In the genomic region with DNA sequence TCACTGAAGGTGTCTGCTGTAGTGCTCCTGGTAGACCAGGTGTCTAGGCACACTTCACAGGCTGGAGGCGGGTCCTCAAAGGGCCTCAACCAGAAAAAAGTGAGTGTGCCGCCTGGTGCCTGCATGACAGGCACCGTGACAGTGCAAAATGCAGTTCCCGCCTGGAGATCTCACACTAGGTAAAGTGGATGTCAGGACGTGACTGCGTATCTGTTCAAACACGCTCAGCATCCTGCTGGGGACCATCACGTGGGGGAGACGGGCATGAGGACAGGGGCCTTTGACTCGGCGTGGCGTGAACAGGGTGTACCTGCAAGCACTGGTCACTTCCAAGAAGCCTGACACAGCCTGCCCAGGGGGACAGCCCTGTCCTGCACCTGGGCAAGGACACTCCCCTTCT, we compare ENCODE assay signal across 16 cellular contexts. TPM values are rescaled to one million over a fixed set of nuclear protein-coding genes. Genes with fewer than 3 reads are reported as not detected.
A peak's percentile ranks its signal among the peaks of the same experiment; 100 is the strongest.
DNase-seq lines count a peak whose midpoint lies in the region; ATAC-seq, FAIRE-seq and TF ChIP-seq lines count a peak whose summit lies in the region.
"Had no signal": no experiment of that assay in that cellular context is flagged by ENCODE, and none has a peak within 500 bp of the region (broad histone marks: within the 10 kb centered on the region; RNA-seq: fewer than 3 reads in every experiment).

No MANE protein-coding gene starts in this region.

- WGBS in H9 (ENCODE audit: extremely low coverage, insufficient read length, low lambda C conversion rate): no CpG with 5 or more reads among the region's 12 CpGs
- 1% methylated on average over 11 of the region's 12 CpGs for WGBS in K562 (ENCODE audit: insufficient coverage, low coverage, missing lambda C conversion rate)
- WGBS in neuronal stem cell (ENCODE audit: extremely low coverage in 2 of 2, insufficient read length in 2 of 2, insufficient replicate concordance in 1 of 2), 2 donors: no CpG with 5 or more reads among the region's 12 CpGs

- intact Hi-C loops in K562 (cut with micrococcal nuclease): no loop called here

- no peaks in the 10 kb centered on the region for H3K79me2 ChIP-seq in H9 (ENCODE audit: insufficient read depth, low read length)
- no peaks in the 10 kb centered on the region for H3K79me2 ChIP-seq in K562 (ENCODE audit: control insufficient read depth, insufficient read depth, low read length)

- H3T11ph ChIP-seq in H9 (ENCODE audit: low read length): no peak overlapping the region

- H3K4me3 Mint-ChIP-seq in H9: no peak overlapping the region
- H3K4me3 Mint-ChIP-seq: CD4-positive, alpha-beta memory T cell had no signal

- H4K5ac ChIP-seq in H9 (ENCODE audit: insufficient read length, low read depth, low read length): no peak overlapping the region

- TF ChIP-seq CTCF in H9 (conservative IDR thresholded peaks at IDR 0.05) (no peak), K562 (IDR thresholded peaks at IDR 0.05 in 2 of 3, conservative IDR thresholded peaks at IDR 0.05 in 1 of 3; ENCODE audit: insufficient read depth in 2 of 3, low read depth in 1 of 3, low read length in 3 of 3) (no peak)

- H3K9me3 ChIP-seq in H9 (ENCODE audit: control insufficient read depth, low read depth, low read length) (no peaks in the 10 kb centered on the region), K562 (replicated peaks; ENCODE audit: control insufficient read depth, insufficient read depth, low read depth, low read length) (no peaks in the 10 kb centered on the region), neuronal stem cell (replicated peaks in 1 of 2; ENCODE audit: control insufficient read depth in 2 of 2, insufficient read depth in 1 of 2, low read depth in 1 of 2, low read length in 2 of 2) (no peaks in the 10 kb centered on the region)
- H3K9me3 ChIP-seq: HAP-1 had no signal

- H3K9ac ChIP-seq in H9 (ENCODE audit: extremely low read depth, insufficient read length, low read length) (no peak overlapping the region), K562 (ENCODE audit: insufficient read depth in 1 of 2, low read depth in 2 of 2, low read length in 2 of 2) (no peak overlapping the region), neuronal stem cell (ENCODE audit: low read depth, low read length, poor library complexity) (no peak overlapping the region)

- peaks cover under 1% of the 10 kb centered on the region; the same call in 1 of the 2 replicates for H3K27me3 ChIP-seq in H7 (ENCODE audit: control insufficient read depth, insufficient read depth, low read length)
- H3K27me3 ChIP-seq in H9 (ENCODE audit: insufficient read depth, low read length): no peaks in the 10 kb centered on the region
- H3K27me3 ChIP-seq in K562 (ENCODE audit: control insufficient read depth in 2 of 2, insufficient read depth in 2 of 2, low read length in 2 of 2): peaks cover 66 to 94% of the 10 kb centered on the region in 2 experiments
- peaks cover 0 to 77% (median 0%) of the 10 kb centered on the region in 3 experiments for H3K27me3 ChIP-seq in neuronal stem cell (ENCODE audit: control insufficient read depth in 3 of 3, insufficient read depth in 3 of 3, low read depth in 1 of 3, low read length in 3 of 3)

- no peak overlapping the region for H2AFZ ChIP-seq in H9 (ENCODE audit: low read length)
- no peak overlapping the region; the same call in 1 of the 2 replicates for H2AFZ ChIP-seq in K562 (ENCODE audit: low read depth, low read length)
- H2AFZ ChIP-seq in neuronal stem cell (ENCODE audit: low read length): no peak overlapping the region

- H3K9me3 Mint-ChIP-seq in H9: no peaks in the 10 kb centered on the region
- H3K9me3 Mint-ChIP-seq: CD4-positive, alpha-beta memory T cell had no signal

- H3K18ac ChIP-seq in H9 (ENCODE audit: insufficient read length, low read depth, low read length) (no peak overlapping the region), neuronal stem cell (ENCODE audit: low read length) (peak overlapping the region; percentile 62)

- H3K14ac ChIP-seq in H9 (ENCODE audit: insufficient read depth, low read length): 0 out of 2 replicates have a peak overlapping the region, but pooled peaks have one; percentile 16
- peak overlapping the region; percentile 33 for H3K14ac ChIP-seq in neuronal stem cell (ENCODE audit: low read length)

- TF ChIP-seq POLR2A in K562 (conservative IDR thresholded peaks at IDR 0.05): no peak

- H4K91ac ChIP-seq in H9 (ENCODE audit: insufficient read length, low read depth, low read length): no peak overlapping the region
- no peak overlapping the region for H4K91ac ChIP-seq in neuronal stem cell (ENCODE audit: low read depth, low read length, poor library complexity)

- no TSS peak for BruUV-seq in K562 (replicated peaks; lab: Mats Ljungman, UMichigan)

- H2AK5ac ChIP-seq in H9 (ENCODE audit: insufficient read length, low read length) (no peak overlapping the region), neuronal stem cell (ENCODE audit: low read depth, low read length) (peak overlapping the region; percentile 37)

- H2BK5ac ChIP-seq in H9 (ENCODE audit: insufficient read length, low read length) (no peak overlapping the region), neuronal stem cell (ENCODE audit: low read length) (no peak overlapping the region)

- H4K20me1 ChIP-seq in H9 (ENCODE audit: control insufficient read depth, insufficient read depth, insufficient read length): no peaks in the 10 kb centered on the region
- no peaks in the 10 kb centered on the region; the same call in 1 of the 2 replicates for H4K20me1 ChIP-seq in K562 (replicated peaks; ENCODE audit: control insufficient read depth, insufficient read depth, low read length)

- DNase-seq in H7 (peak; percentile 40), H9 (no peak), K562 (ENCODE audit: extremely low read depth in 1 of 4, low spot score in 3 of 4) (peak; percentile 33 to 44 (median 35)), neuronal stem cell (ENCODE audit: low spot score) (no peak), NAMALWA (ENCODE audit: low spot score) (no peak), ureter (ENCODE audit: low spot score) (no peak), GDM1 (lab: John Stamatoyannopoulos, UW) (no peak)
- DNase-seq: C1 segment of cervical spinal cord; Calu3; CD4-positive, alpha-beta memory T cell; COR-L47; DMS53; DMS79 treated with DMSO at 0.1 percent for 48 hours; GOT3 had no signal

- peaks cover 31% of the 10 kb centered on the region for H3K27me3 Mint-ChIP-seq in H9 (ENCODE audit: low read depth)

- H3K23ac ChIP-seq in H9 (ENCODE audit: insufficient read length, low read depth, low read length) (no peak overlapping the region), neuronal stem cell (ENCODE audit: low read depth, low read length, poor library complexity) (peak overlapping the region; percentile 35)

- H3K9me1 ChIP-seq in K562 (ENCODE audit: control insufficient read depth, insufficient read depth, low read length): peaks cover 6% of the 10 kb centered on the region

- no peak overlapping the region for H3K4me3 ChIP-seq in H7 (ENCODE audit: insufficient read depth, low read depth, low read length)
- H3K4me3 ChIP-seq in K562: no peak overlapping the region
- no peak overlapping the region for H3K4me3 ChIP-seq in neuronal stem cell (ENCODE audit: low read length in 2 of 2)
- H3K4me3 ChIP-seq: HAP-1 had no signal

- POLR2A ChIA-PET in K562 (lab: Yijun Ruan, JAX): no interaction called here

- no peak overlapping the region for H4K8ac ChIP-seq in H9 (replicated peaks; ENCODE audit: insufficient read length, low read depth, low read length)
- H4K8ac ChIP-seq in neuronal stem cell (ENCODE audit: low read depth, low read length): no peak overlapping the region

- H3K36me3 ChIP-seq in H7 (replicated peaks; ENCODE audit: control insufficient read depth, insufficient read depth, low read length) (no peaks in the 10 kb centered on the region), K562 (ENCODE audit: control insufficient read depth, insufficient read depth, low read length) (no peaks in the 10 kb centered on the region), neuronal stem cell (replicated peaks in 1 of 2; ENCODE audit: control insufficient read depth in 2 of 2, insufficient read depth in 2 of 2, low read length in 2 of 2) (no peaks in the 10 kb centered on the region)
- H3K36me3 ChIP-seq: HAP-1 had no signal

- H2BK15ac ChIP-seq in H9 (ENCODE audit: low read depth, low read length) (no peak overlapping the region), neuronal stem cell (ENCODE audit: low read length) (peak overlapping the region; percentile 39)

- H2BK12ac ChIP-seq in H9 (ENCODE audit: insufficient read length, low read depth, low read length): no peak overlapping the region
- H2BK12ac ChIP-seq in neuronal stem cell (ENCODE audit: low read length): no peak overlapping the region

- H3K36me3 Mint-ChIP-seq in H9 (ENCODE audit: insufficient read depth in 1 of 3, low read depth in 3 of 3): no peaks in the 10 kb centered on the region
- H3K36me3 Mint-ChIP-seq: CD4-positive, alpha-beta memory T cell had no signal

- TF ChIP-seq EP300 in K562 (IDR thresholded peaks at IDR 0.05; ENCODE audit: low read length): no peak

- H3K4me2 ChIP-seq in H9 (ENCODE audit: insufficient read depth, insufficient read length, low read length) (no peak overlapping the region), K562 (ENCODE audit: insufficient read depth, low read length) (no peak overlapping the region), neuronal stem cell (ENCODE audit: insufficient read depth, low read length, poor library complexity, severe bottlenecking) (no peak overlapping the region)

- H3K27ac Mint-ChIP-seq in H9: no peak overlapping the region
- H3K27ac Mint-ChIP-seq: CD4-positive, alpha-beta memory T cell had no signal

- no peak overlapping the region for H3K56ac ChIP-seq in H9 (ENCODE audit: insufficient read length, low read depth, low read length)

- no peak for TF ChIP-seq RAD21 in K562 (CRISPR knock-in tag; conservative IDR thresholded peaks at IDR 0.05 in 1 of 2, IDR thresholded peaks at IDR 0.05 in 1 of 2)

- in situ Hi-C loops in K562 (cut with MboI): no loop called here

- no peaks in the 10 kb centered on the region for H3K79me1 ChIP-seq in H9 (ENCODE audit: insufficient read depth, low read depth, low read length, poor library complexity, severe bottlenecking)
- no peaks in the 10 kb centered on the region for H3K79me1 ChIP-seq in neuronal stem cell (ENCODE audit: low read depth, low read length)

- H3K4me1 ChIP-seq in H9 (ENCODE audit: insufficient read depth, low read length): peaks cover 15% of the 10 kb centered on the region
- peaks cover 0 to 6% of the 10 kb centered on the region in 2 experiments; a peak in 2 of 5 replicates for H3K4me1 ChIP-seq in K562 (replicated peaks in 1 of 2; ENCODE audit: control insufficient read depth in 2 of 2, insufficient read depth in 2 of 2, low read length in 2 of 2)
- H3K4me1 ChIP-seq in neuronal stem cell (ENCODE audit: control insufficient read depth in 2 of 2, insufficient read depth in 1 of 2, low read depth in 1 of 2, low read length in 2 of 2): peaks cover 0 to 3% of the 10 kb centered on the region in 2 donors
- H3K4me1 ChIP-seq: HAP-1 had no signal

- peak; percentile 48 for FAIRE-seq in K562 (lab: Jason Lieb, UNC)
- FAIRE-seq: GM12892 had no signal

- H2BK120ac ChIP-seq in H9 (ENCODE audit: low read depth, low read length, poor library complexity, severe bottlenecking): no peak overlapping the region
- no peak overlapping the region for H2BK120ac ChIP-seq in neuronal stem cell (ENCODE audit: low read depth, low read length)

- no peaks in the 10 kb centered on the region for H3K23me2 ChIP-seq in H9 (ENCODE audit: insufficient read length, low read depth, low read length, poor library complexity, severe bottlenecking)

- H3K27ac ChIP-seq in H9 (ENCODE audit: insufficient read length, low read depth, low read length) (no peak overlapping the region), K562 (ENCODE audit: extremely low read depth, low read depth, low read length) (no peak overlapping the region), neuronal stem cell (replicated peaks; ENCODE audit: low read length) (no peak overlapping the region)

- CTCF ChIA-PET in K562 (lab: Yijun Ruan, JAX; ENCODE audit: low intra/inter-chr PET ratio): no interaction called here

- H2BK20ac ChIP-seq in H9 (ENCODE audit: low read depth, low read length, poor library complexity, severe bottlenecking): no peak overlapping the region

- H3K4ac ChIP-seq in H9 (ENCODE audit: low read depth, low read length) (no peak overlapping the region), neuronal stem cell (ENCODE audit: low read length) (no peak overlapping the region)

- peaks cover 38 to 62% of the 10 kb centered on the region in 2 experiments for H3K4me1 Mint-ChIP-seq in H9

- peak; percentile 82 for ATAC-seq in K562

RNA-seq across cellular contexts. Expression of a gene that starts 32.3 kb away (rescaled TPM):
- 1.2 and 2.3 TPM in 2 replicates for total RNA-seq in H7 (2014; rRNA removed; shearing (Covaris generic))
- 0.52 and 0.66 TPM in 2 replicates for total RNA-seq in H9 (2021)
- total RNA-seq in K562 (2011; cell fraction: chromatin; rRNA removed; ENCODE audit: low replicate concordance): 0.65 TPM in 1 of 2 replicates, not detected in the other
- 0.13 and 0.67 TPM in 2 replicates for total RNA-seq in K562 (2011; cell fraction: nucleolus; rRNA removed)
- total RNA-seq in K562 (2011; cell fraction: nucleoplasm; rRNA removed): 0.07 and 2.3 TPM in 2 replicates
- total RNA-seq in K562 (2014; rRNA removed): not detected in 2 replicates
- not detected in 2 replicates for total RNA-seq in K562 (2014; rRNA removed; fragmentation: Illumina TruSeq; extraction: Trizol)
- total RNA-seq in K562 (2015; rRNA removed; fragmentation: Illumina TruSeq; extraction: Trizol): not detected in 2 replicates
- total RNA-seq in K562 (2021): 0.09 and 0.42 TPM in 2 replicates
- 0.11 TPM in 1 of 2 replicates, not detected in the other for polyA plus RNA-seq in K562 (2011; rRNA removed)
- polyA plus RNA-seq in K562 (2011; cell fraction: cytosol; rRNA removed): 0.19 and 2.2 TPM in 2 replicates
- polyA plus RNA-seq in K562 (2011; cell fraction: nucleus; rRNA removed): 0.03 and 0.30 TPM in 2 replicates
- polyA plus RNA-seq in K562 (2012): 0.11 and 0.25 TPM in 2 replicates
- polyA plus RNA-seq in K562 (2014; fragmentation: Illumina TruSeq; extraction: Trizol): not detected in 2 replicates
- not detected for polyA plus RNA-seq in K562 (2014; fragmentation: Nextera tagmentation; extraction: Ambion mirVana)
- 0.01 TPM in 1 of 2 replicates, not detected in the other for polyA plus RNA-seq in K562 (2014; rRNA removed)
- polyA minus RNA-seq in K562 (2011; rRNA and poly(A)+ RNA removed): not detected in 2 replicates
- polyA minus RNA-seq in K562 (2011; cell fraction: cytosol; rRNA and poly(A)+ RNA removed): not detected in 2 replicates
- 0.40 TPM in 1 of 2 replicates, not detected in the other for polyA minus RNA-seq in K562 (2011; cell fraction: nucleus; rRNA and poly(A)+ RNA removed)
- 1.6 TPM for polyA plus RNA-seq in neuronal stem cell (2013, experiment 1 of 2)
- 2.1 TPM for polyA plus RNA-seq in neuronal stem cell (2013, experiment 2 of 2)
- 2.2 TPM for total RNA-seq in ureter
- total RNA-seq: Calu3 had no signal

RNA-seq across cellular contexts. Expression of a gene that starts 49.9 kb away (rescaled TPM):
- 22.3 and 40.3 TPM in 2 replicates for total RNA-seq in H7 (2014; rRNA removed; shearing (Covaris generic))
- total RNA-seq in H9 (2021) (33.5 and 34.8 TPM in 2 replicates), K562 (2014; rRNA removed) (27.2 and 35.8 TPM in 2 replicates), K562 (2014; rRNA removed; fragmentation: Illumina TruSeq; extraction: Trizol) (24.0 and 25.2 TPM in 2 replicates), K562 (2015; rRNA removed; fragmentation: Illumina TruSeq; extraction: Trizol) (28.9 and 29.7 TPM in 2 replicates), K562 (2021) (36.1 and 38.5 TPM in 2 replicates), ureter (25.9 TPM)
- total RNA-seq in K562 (2011; cell fraction: chromatin; rRNA removed; ENCODE audit: low replicate concordance): 26.4 and 33.2 TPM in 2 replicates
- total RNA-seq in K562 (2011; cell fraction: nucleolus; rRNA removed): 24.2 and 24.8 TPM in 2 replicates
- total RNA-seq in K562 (2011; cell fraction: nucleoplasm; rRNA removed): 25.0 and 27.9 TPM in 2 replicates
- polyA plus RNA-seq in K562 (2011; rRNA removed) (40.8 and 47.9 TPM in 2 replicates), K562 (2014; fragmentation: Illumina TruSeq; extraction: Trizol) (43.1 and 44.5 TPM in 2 replicates), K562 (2014; fragmentation: Nextera tagmentation; extraction: Ambion mirVana) (10 to 100 TPM; 73.3 to 91.0 TPM), K562 (2014; rRNA removed) (24.4 and 28.2 TPM in 2 replicates)
- 56.7 and 69.0 TPM in 2 replicates for polyA plus RNA-seq in K562 (2011; cell fraction: cytosol; rRNA removed)
- 21.8 and 22.7 TPM in 2 replicates for polyA plus RNA-seq in K562 (2011; cell fraction: nucleus; rRNA removed)
- polyA plus RNA-seq in K562 (2012): 42.0 and 45.2 TPM in 2 replicates
- 51.5 and 71.0 TPM in 2 replicates for polyA minus RNA-seq in K562 (2011; rRNA and poly(A)+ RNA removed)
- polyA minus RNA-seq in K562 (2011; cell fraction: cytosol; rRNA and poly(A)+ RNA removed): 19.9 and 29.0 TPM in 2 replicates
- 16.2 and 22.0 TPM in 2 replicates for polyA minus RNA-seq in K562 (2011; cell fraction: nucleus; rRNA and poly(A)+ RNA removed)
- polyA plus RNA-seq in neuronal stem cell (2013, experiment 1 of 2): 35.0 TPM
- polyA plus RNA-seq in neuronal stem cell (2013, experiment 2 of 2): 35.1 TPM

Comparison
In these comparisons a context has a peak if more than half of its experiments do, and no peak if none do; other contexts are left out.
1. DNase-seq: peak in H7 (single experiment) and K562 (4 of 4); none in H9 (single experiment), neuronal stem cell (single experiment), NAMALWA (single experiment), ureter (single experiment) and GDM1 (single experiment).